Comparison of ENCODE assay signal across 8 cellular contexts in genomic region chr22:50783033-50783880, GRCh38. TPM values are rescaled to one million over a fixed set of nuclear protein-coding genes. Genes with fewer than 3 reads are reported as not detected.
A peak's percentile ranks its signal among the peaks of the same experiment; 100 is the strongest.
DNase-seq lines count a peak whose midpoint lies in the region; ATAC-seq, FAIRE-seq and TF ChIP-seq lines count a peak whose summit lies in the region.
"Not testable (repeated sequence)": the region's sequence is repeated elsewhere in the genome, so short reads cannot be mapped to it uniquely, and the experiment has no call there.

TSS of gene RABL2B (minus strand) at chr22:50783636. CDS start at chr22:50782294, 1,342 bp downstream.

- 0 to 1% (median 0%) methylated on average over 33 to 45 of the region's 77 CpGs for WGBS in adipose tissue, 3 donors
- 0% methylated on average over 49 to 55 of the region's 77 CpGs for WGBS in heart right ventricle, 2 donors

- H3K4me1 ChIP-seq in heart right ventricle, result not testable (repeated sequence)
- peaks cover 0 to 12% (median 4%) of the 10 kb centered on the region in 4 donors for H3K4me1 ChIP-seq in tibial artery

- not testable (repeated sequence) for H3K27me3 ChIP-seq in heart right ventricle, tibial artery

- FAIRE-seq in GM12892 (lab: Jason Lieb, UNC), result peak; percentile 96

- peaks cover 0 to 12% (median 0%) of the 10 kb centered on the region in 9 donors for H3K36me3 ChIP-seq in heart right ventricle
- H3K36me3 ChIP-seq in tibial artery, result not testable (repeated sequence)

- H3K4me3 ChIP-seq in heart right ventricle (peak within 1 kb of the TSS; percentile 18 to 62 (median 60)), tibial artery (peak within 1 kb of the TSS; percentile 57 to 60)

- intact Hi-C loops in heart right ventricle (cut with DNase I); tibial artery (cut with DNase I; ENCODE audit: low total_unique reads): not testable (repeated sequence)

- not testable (repeated sequence) for H3K27ac ChIP-seq in adipose tissue (ENCODE audit: low read depth, low read length)
- H3K27ac ChIP-seq in heart right ventricle, result peak within 1 kb of the TSS in 5 of 10 donors; percentile 19 to 60 (median 52)
- H3K27ac ChIP-seq in tibial artery, result peak within 1 kb of the TSS; percentile 52 to 61

- not testable (repeated sequence) for TF ChIP-seq CTCF in heart right ventricle (IDR thresholded peaks at IDR 0.05); tibial artery (IDR thresholded peaks at IDR 0.05)

- peak; percentile 93 for ATAC-seq in HG02763 (IDR thresholded peaks at IDR 0.05; ENCODE audit: unreplicated experiment)
- peak; percentile 96 to 99 (median 98) for ATAC-seq in heart right ventricle

- peak; percentile 83 for DNase-seq in GM12892 (ENCODE audit: insufficient read length)
- peak; percentile 66 to 90 (median 89) for DNase-seq in NCI-H1417 (lab: John Stamatoyannopoulos, UW)
- DNase-seq in T-helper 1 cell, result peak; percentile 77 to 89 (median 82)
- DNase-seq in heart right ventricle, result peak; percentile 88 to 91
- DNase-seq in pons (ENCODE audit: low spot score), result peak; percentile 77
- peak; percentile 79 to 92 for DNase-seq in tibial artery

- H3K9me3 ChIP-seq in heart right ventricle, tibial artery: not testable (repeated sequence)

- peak; percentile 34; the same call in 1 of the 2 replicates for TF ChIP-seq POLR2A in GM12892 (IDR thresholded peaks at IDR 0.05; ENCODE audit: low read depth, low read length)

RNA-seq across cellular contexts. Expression of gene RABL2B, which starts in this region (rescaled TPM):
- polyA plus RNA-seq in GM12892 (2012; ENCODE audit: missing spikeins), result 23.4 TPM
- polyA plus RNA-seq in adipose tissue (10 to 100 TPM; 11.7 to 18.1 (median 16.7) TPM), heart right ventricle (10 to 100 TPM in 1 of 2 donors, 1 to 10 TPM in 1; 6.5 to 11.6 TPM)
- 1 to 10 TPM; 4.7 to 9.2 (median 7.4) TPM for total RNA-seq in heart right ventricle
